In genomic region chr1:1468196-1468985, GRCh38 we compare ENCODE assay signal across 4 cellular contexts. TPM values are rescaled to one million over a fixed set of nuclear protein-coding genes. Genes with fewer than 3 reads are reported as not detected.
"Had no signal": no experiment of that assay in that cellular context is flagged by ENCODE, and none has a peak within 500 bp of the region (broad histone marks: within the 10 kb centered on the region; RNA-seq: fewer than 3 reads in every experiment).

No MANE protein-coding gene starts in this region.

RNA-seq across cellular contexts. Expression of gene ATAD3C, which starts 18.9 kb away (rescaled TPM):
- total RNA-seq: endothelial cell of umbilical vein, frontal cortex, glomerular endothelial cell had no signal
- polyA plus RNA-seq: fibroblast of lung had no signal

RNA-seq across cellular contexts. Expression of gene ANKRD65, which starts 47.3 kb away (rescaled TPM):
- total RNA-seq: glomerular endothelial cell had no signal
